8 cellular contexts compared by ENCODE assay signal in the genomic region with DNA sequence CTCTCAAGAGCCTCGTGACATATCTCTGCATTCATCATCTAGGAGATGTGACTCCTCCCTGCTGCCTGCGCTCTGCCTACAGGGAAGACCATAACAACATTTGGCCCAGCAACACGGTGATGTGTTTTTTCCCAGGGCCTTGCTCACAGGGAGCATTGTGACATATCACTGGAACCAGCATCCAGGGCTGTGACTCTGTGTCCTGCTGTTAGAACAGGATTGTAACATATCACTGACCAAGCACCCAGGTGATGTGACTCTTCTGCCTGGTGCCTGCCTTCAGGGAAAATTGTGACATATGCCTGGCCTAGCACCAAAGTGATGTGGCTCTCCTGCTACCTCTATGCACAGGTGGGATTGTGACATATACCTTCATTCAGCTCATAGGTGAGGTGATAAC.
"Had no signal": no experiment of that assay in that cellular context is flagged by ENCODE, and none has a peak within 500 bp of the region (broad histone marks: within the 10 kb centered on the region; RNA-seq: fewer than 3 reads in every experiment).

No MANE protein-coding gene starts in this region.

- H3K27ac ChIP-seq: GM23248 had no signal

- H3K9ac ChIP-seq: GM23248 had no signal

- DNase-seq: GM23248, GOT3, H7, H9, HCEC 1CT, HFFc6 had no signal

- H3K4me2 ChIP-seq: GM23338 had no signal

- H2AFZ ChIP-seq: GM23248, GM23338 had no signal

- H3K4me3 ChIP-seq: GM23248, GM23338, HAP-1 had no signal

- H3K36me3 ChIP-seq: HAP-1 had no signal

- H3K9me3 ChIP-seq: HAP-1 had no signal

- H3K4me1 ChIP-seq: HAP-1 had no signal
